In the genomic region with DNA sequence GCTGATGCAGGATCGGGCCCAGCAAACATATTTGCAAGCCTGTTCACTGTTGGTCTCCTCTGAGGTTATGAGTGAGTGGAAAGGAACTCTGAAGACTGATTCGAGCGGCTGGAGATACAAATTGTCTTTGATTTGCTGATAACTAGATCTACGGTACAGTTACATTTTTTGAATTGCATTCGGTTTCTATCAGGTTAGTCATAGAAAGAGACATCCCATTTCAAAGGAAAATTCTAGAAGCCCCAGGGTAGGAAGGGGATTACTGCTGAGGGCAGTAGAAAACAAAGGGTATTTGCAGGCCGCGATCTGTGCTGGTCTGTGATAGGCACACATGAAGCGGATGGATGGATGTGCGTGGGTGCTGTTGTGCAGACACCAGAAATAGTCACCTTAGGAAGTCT, we compare ENCODE assay signal across 8 cellular contexts.
DNase-seq lines count a peak whose midpoint lies in the region; TF ChIP-seq lines count a peak whose summit lies in the region.

No MANE protein-coding gene starts in this region.

- H3K9me3 ChIP-seq in esophagus (ENCODE audit: control insufficient read depth in 2 of 2, insufficient read depth in 1 of 2, low read depth in 1 of 2, low read length in 1 of 2) = no peaks in the 10 kb centered on the region
- H3K9me3 ChIP-seq in ovary = no peaks in the 10 kb centered on the region

- H3K4me1 ChIP-seq in esophagus (ENCODE audit: control insufficient read depth in 2 of 2, insufficient read depth in 2 of 2, low read length in 1 of 2) (peaks cover 5 to 10% of the 10 kb centered on the region in 2 donors), ovary (ENCODE audit: insufficient read depth) (peaks cover 11% of the 10 kb centered on the region)

- TF ChIP-seq POLR2A in ovary (IDR thresholded peaks at IDR 0.05) = no peak

- H3K27ac ChIP-seq in esophagus (ENCODE audit: low read depth in 2 of 2, low read length in 1 of 2) = peak overlapping the region; percentile 77 to 78
- peak overlapping the region; percentile 46 to 73 for H3K27ac ChIP-seq in ovary

- intact Hi-C loops in ovary (cut with DNase I) = loop anchor here in 2 of 4 donors (2.0 to 10.0 kb wide), 3 partner anchors 257 to 306 kb away; a partner anchor contains a TSS

- H3K36me3 ChIP-seq in esophagus (ENCODE audit: control insufficient read depth in 2 of 2, insufficient read depth in 2 of 2, low read length in 1 of 2) = peaks cover 2 to 3% of the 10 kb centered on the region in 2 donors
- no peaks in the 10 kb centered on the region for H3K36me3 ChIP-seq in ovary

- 66 to 72% methylated on average over 9 of the region's 9 CpGs for WGBS in esophagus, 2 donors
- 62 to 68% (median 67%) methylated on average over 9 of the region's 9 CpGs for WGBS in ovary, 3 donors

- DNase-seq in AG08396 (ENCODE audit: low spot score) (peak; percentile 65), RPMI7951 (ENCODE audit: low read depth) (peak; percentile 91), ovary (no peak), iPS-NIHi11 (ENCODE audit: low spot score) (no peak), cortex of kidney (lab: John Stamatoyannopoulos, UW) (no peak), hypothalamus (lab: John Stamatoyannopoulos, UW) (no peak)
- DNase-seq in stimulated activated CD4-positive, alpha-beta T cell treated with anti-CD3 and anti-CD28 coated beads, Interleukin-4, amount 100 ng/mL, for 4 hours = no peak

- no peak for TF ChIP-seq EP300 in ovary (IDR thresholded peaks at IDR 0.05)

- H3K4me3 ChIP-seq in esophagus (ENCODE audit: low read depth in 1 of 2, low read length in 2 of 2) (no peak overlapping the region), ovary (no peak overlapping the region)

- H3K27me3 ChIP-seq in esophagus (ENCODE audit: control insufficient read depth in 1 of 2, insufficient read depth in 2 of 2, low read length in 2 of 2) (no peaks in the 10 kb centered on the region), ovary (no peaks in the 10 kb centered on the region)

- no peak for TF ChIP-seq CTCF in ovary (IDR thresholded peaks at IDR 0.05)

Comparison
In these comparisons a context has a peak if more than half of its experiments do, and no peak if none do; other contexts are left out.
1. DNase-seq: peak in AG08396 (single experiment) and RPMI7951 (single experiment); none in ovary (0 of 5), iPS-NIHi11 (single experiment), cortex of kidney (single experiment), stimulated activated CD4-positive, alpha-beta T cell treated with anti-CD3 and anti-CD28 coated beads, Interleukin-4, amount 100 ng/mL, for 4 hours (0 of 2) and hypothalamus (0 of 51).